In the genomic region with DNA sequence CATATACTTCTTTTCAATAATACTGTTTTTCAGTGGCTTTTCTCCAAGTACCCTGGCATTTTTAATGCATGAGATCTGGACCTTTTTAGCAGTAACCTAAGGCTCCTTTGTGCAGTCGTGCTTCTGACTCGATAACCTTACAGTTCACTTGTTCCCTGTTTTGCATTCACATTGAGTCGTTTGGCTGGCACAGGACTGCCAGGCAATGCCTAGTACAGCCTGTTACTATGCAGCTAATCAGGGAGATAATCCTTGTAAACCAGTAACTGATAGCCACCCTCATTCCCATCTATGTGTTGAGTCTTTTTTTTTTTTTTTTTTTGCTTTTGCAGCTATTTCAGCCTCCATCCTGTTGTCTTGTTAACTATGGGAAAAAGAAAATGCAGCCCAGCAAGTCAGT, we compare ENCODE assay signal across 10 cellular contexts. TPM values are rescaled to one million over a fixed set of nuclear protein-coding genes. Genes with fewer than 3 reads are reported as not detected.
DNase-seq lines count a peak whose midpoint lies in the region; ATAC-seq, FAIRE-seq and TF ChIP-seq lines count a peak whose summit lies in the region.
"Had no signal": no experiment of that assay in that cellular context is flagged by ENCODE, and none has a peak within 500 bp of the region (broad histone marks: within the 10 kb centered on the region; RNA-seq: fewer than 3 reads in every experiment).

No MANE protein-coding gene starts in this region.

- peaks cover 14% of the 10 kb centered on the region for H3K36me3 Mint-ChIP-seq in activated naive CD4-positive, alpha-beta T cell treated with anti-CD3 and anti-CD28 coated beads, Interleukin-2, amount 50 U/mL, for 24 hours
- H3K36me3 Mint-ChIP-seq in mesothelial cell of epicardium: peaks cover 12% of the 10 kb centered on the region

- intact Hi-C loops in upper lobe of right lung (cut with DNase I): no loop called here

- H3K4me3 ChIP-seq in bronchial epithelial cell (ENCODE audit: low read depth, low read length) (peak overlapping the region; percentile 1), upper lobe of right lung (peak overlapping the region; percentile 89)

- H3K36me3 ChIP-seq in bronchial epithelial cell (ENCODE audit: control insufficient read depth, insufficient read depth, low read length) (peaks cover 6% of the 10 kb centered on the region), upper lobe of right lung (peaks cover 19% of the 10 kb centered on the region)

- no peak for ATAC-seq in upper lobe of right lung
- ATAC-seq in HG02885 (IDR thresholded peaks at IDR 0.05; ENCODE audit: poor library complexity, unreplicated experiment): no peak

- peaks cover 18% of the 10 kb centered on the region for H3K4me1 ChIP-seq in upper lobe of right lung

- DNase-seq in activated naive CD4-positive, alpha-beta T cell treated with Interleukin-2 at 50 U/mL for 16 hours: no peak
- DNase-seq in bronchial epithelial cell (ENCODE audit: low read depth) (no peak), mesothelial cell of epicardium (ENCODE audit: low spot score in 2 of 2, unreplicated experiment in 2 of 2) (no peak), upper lobe of right lung (no peak), NCI-H345 treated with DMSO at 0.1 percent for 48 hours (lab: John Stamatoyannopoulos, UW; ENCODE audit: unreplicated experiment) (no peak), NCI-H1694 (lab: John Stamatoyannopoulos, UW) (no peak)
- DNase-seq: effector memory CD4-positive, alpha-beta T cell; T1000 had no signal

- H3K27me3 ChIP-seq in bronchial epithelial cell (ENCODE audit: control insufficient read depth, insufficient read depth, low read length) (no peaks in the 10 kb centered on the region), upper lobe of right lung (no peaks in the 10 kb centered on the region)

- H3K9me3 ChIP-seq in upper lobe of right lung: no peaks in the 10 kb centered on the region

- TF ChIP-seq CTCF in bronchial epithelial cell (IDR thresholded peaks at IDR 0.05; ENCODE audit: insufficient read depth, low read length, severe bottlenecking) (no peak), mesothelial cell of epicardium (IDR thresholded peaks at IDR 0.05; ENCODE audit: unreplicated experiment) (no peak), upper lobe of right lung (IDR thresholded peaks at IDR 0.05) (no peak)

- H3K9me3 Mint-ChIP-seq in activated naive CD4-positive, alpha-beta T cell treated with anti-CD3 and anti-CD28 coated beads, Interleukin-2, amount 50 U/mL, for 24 hours: no peaks in the 10 kb centered on the region
- no peaks in the 10 kb centered on the region for H3K9me3 Mint-ChIP-seq in mesothelial cell of epicardium

- H3K4me3 Mint-ChIP-seq in activated naive CD4-positive, alpha-beta T cell treated with anti-CD3 and anti-CD28 coated beads, Interleukin-2, amount 50 U/mL, for 24 hours: peak overlapping the region; percentile 90
- H3K4me3 Mint-ChIP-seq in mesothelial cell of epicardium: peak overlapping the region; percentile 84

- H3K4me1 Mint-ChIP-seq in activated naive CD4-positive, alpha-beta T cell treated with anti-CD3 and anti-CD28 coated beads, Interleukin-2, amount 50 U/mL, for 24 hours: peaks cover 42% of the 10 kb centered on the region
- H3K4me1 Mint-ChIP-seq in mesothelial cell of epicardium: peaks cover 64% of the 10 kb centered on the region

- peak overlapping the region; percentile 79 for H3K27ac ChIP-seq in upper lobe of right lung

- no peak for FAIRE-seq in bronchial epithelial cell (lab: Jason Lieb, UNC)

- no peaks in the 10 kb centered on the region for H3K27me3 Mint-ChIP-seq in activated naive CD4-positive, alpha-beta T cell treated with anti-CD3 and anti-CD28 coated beads, Interleukin-2, amount 50 U/mL, for 24 hours
- H3K27me3 Mint-ChIP-seq in mesothelial cell of epicardium (ENCODE audit: low read depth): no peaks in the 10 kb centered on the region

- no peak overlapping the region for H3K27ac Mint-ChIP-seq in activated naive CD4-positive, alpha-beta T cell treated with anti-CD3 and anti-CD28 coated beads, Interleukin-2, amount 50 U/mL, for 24 hours
- H3K27ac Mint-ChIP-seq in mesothelial cell of epicardium: peak overlapping the region; percentile 86

RNA-seq across cellular contexts. Expression of a gene that starts 3.8 kb away (rescaled TPM):
- 49.0 and 79.4 TPM in 2 replicates for total RNA-seq in bronchial epithelial cell
- total RNA-seq in mesothelial cell of epicardium: 76.4 to 81.7 TPM (median 81.4 TPM) in 3 replicates
- total RNA-seq in upper lobe of right lung: 192 TPM
